Comparison of ENCODE assay signal across 7 cellular contexts in the genomic region with DNA sequence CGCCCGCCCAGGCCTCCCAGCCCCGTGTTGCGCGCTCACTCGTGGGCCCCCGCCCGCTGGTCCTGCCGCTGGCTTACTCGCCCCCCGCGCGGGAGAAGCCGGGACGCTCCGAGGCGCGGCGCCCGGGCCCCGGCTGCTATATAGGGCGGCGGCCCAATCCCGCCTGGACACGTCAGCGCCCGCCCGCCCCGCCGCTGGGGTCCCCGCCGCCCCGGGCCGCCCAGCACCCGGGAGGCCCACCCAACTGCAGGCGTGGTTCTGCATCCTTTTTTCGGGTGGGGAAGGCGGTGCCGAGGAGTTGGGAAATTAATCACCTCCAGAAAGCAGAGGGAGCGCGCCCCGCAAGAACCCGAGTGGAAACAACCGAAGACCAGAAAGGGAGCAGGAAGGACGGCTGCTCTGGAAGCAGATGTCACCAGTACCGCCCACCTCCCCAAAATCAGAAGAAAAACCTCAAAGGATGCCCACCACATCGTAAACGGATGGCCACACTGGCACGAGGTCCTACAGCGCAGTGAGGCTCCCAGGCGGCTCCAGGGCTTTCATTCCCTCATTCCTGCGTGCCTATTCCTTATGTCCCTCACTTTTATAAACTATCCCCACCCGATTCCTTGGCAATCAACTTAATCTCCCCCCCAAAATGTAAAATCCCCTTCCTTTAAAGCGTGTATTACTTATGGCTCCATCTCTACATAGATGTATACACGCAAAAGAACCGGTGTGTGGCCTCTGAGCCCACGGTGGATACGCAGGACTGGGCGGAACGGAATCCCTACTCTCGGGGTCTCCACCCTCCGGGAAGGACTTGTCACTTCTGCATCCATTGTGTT. TPM values are rescaled to one million over a fixed set of nuclear protein-coding genes. Genes with fewer than 3 reads are reported as not detected.
DNase-seq lines count a peak whose midpoint lies in the region; ATAC-seq, FAIRE-seq and TF ChIP-seq lines count a peak whose summit lies in the region.

No MANE protein-coding gene starts in this region.

- FAIRE-seq in frontal cortex (lab: Jason Lieb, UNC), result no peak

- H3K4me3 ChIP-seq in PC-3 (ENCODE audit: low read length), result peak overlapping the region; percentile 71
- H3K4me3 ChIP-seq in neutrophil (ENCODE audit: low read depth in 1 of 2, low read length in 1 of 2), result peak overlapping the region; percentile 48 to 57
- peak overlapping the region; percentile 64 for H3K4me3 ChIP-seq in thymus (ENCODE audit: low read length)

- H3K9me2 ChIP-seq in PC-3 (replicated peaks; ENCODE audit: low read length), result no peaks in the 10 kb centered on the region

- CTCF ChIA-PET in PC-3 (lab: Charles Lee), result no interaction called here

- peak; percentile 27 for DNase-seq in PC-3
- peak; percentile 12 for DNase-seq in activated gamma-delta T cell treated with anti-CD3 and anti-CD28 coated beads, Interleukin-2, amount 50 U/mL, for 16 hours (ENCODE audit: low read depth)
- peak; percentile 75 to 79 for DNase-seq in frontal cortex (ENCODE audit: low spot score in 2 of 2)

- H3K4me1 ChIP-seq in PC-3 (ENCODE audit: insufficient read depth, low read length) (peaks cover 25% of the 10 kb centered on the region), neutrophil (ENCODE audit: control insufficient read depth in 1 of 2, insufficient read depth in 1 of 2, low read depth in 1 of 2, low read length in 1 of 2) (peaks cover 46 to 48% of the 10 kb centered on the region in 2 experiments), thymus (ENCODE audit: control insufficient read depth, insufficient read depth, low read length) (peaks cover 3% of the 10 kb centered on the region)

- BruUV-seq in PC-3 (replicated peaks; lab: Mats Ljungman, UMichigan), result TSS peak; percentile 83

- peak overlapping the region; percentile 79 for H3K4me2 ChIP-seq in PC-3 (ENCODE audit: low read length)

- no peaks in the 10 kb centered on the region for H3K9me3 ChIP-seq in PC-3 (ENCODE audit: low read length)
- no peaks in the 10 kb centered on the region for H3K9me3 ChIP-seq in neutrophil
- no peaks in the 10 kb centered on the region for H3K9me3 ChIP-seq in thymus (ENCODE audit: control insufficient read depth)

- intact Hi-C loops in PC-3 (cut with micrococcal nuclease), result loop anchor here (2.0 kb wide), 1 partner anchor 42 kb away; the partner anchor contains the start of genes HDLBP and SEPTIN2

- H4K20me1 ChIP-seq in PC-3 (ENCODE audit: low read length), result peaks cover 34% of the 10 kb centered on the region

- ATAC-seq in GM18505 (IDR thresholded peaks at IDR 0.05; ENCODE audit: unreplicated experiment) (peak; percentile 52), HG02759 (IDR thresholded peaks at IDR 0.05; ENCODE audit: unreplicated experiment) (peak; percentile 71), PC-3 (peak; percentile 70)

- 20% methylated on average over 62 of the region's 62 CpGs for WGBS in thymus

- POLR2A ChIA-PET in PC-3 (lab: Charles Lee; ENCODE audit: unreplicated experiment), result no interaction called here

- TF ChIP-seq CTCF in PC-3 (conservative IDR thresholded peaks at IDR 0.05; ENCODE audit: low read depth, low read length) (no peak), neutrophil (IDR thresholded peaks at IDR 0.05) (no peak)

- peak overlapping the region; percentile 52 for H3K9ac ChIP-seq in PC-3 (ENCODE audit: low read length)

- TF ChIP-seq POLR2A in GM18505 (IDR thresholded peaks at IDR 0.05; ENCODE audit: borderline replicate concordance, extremely low read depth, insufficient read depth, insufficient read length), result peak; percentile 62

- H3K27me3 ChIP-seq in PC-3 (ENCODE audit: low read length) (no peaks in the 10 kb centered on the region), neutrophil (no peaks in the 10 kb centered on the region), thymus (ENCODE audit: control insufficient read depth, insufficient read depth) (peaks cover 2% of the 10 kb centered on the region)

- no peaks in the 10 kb centered on the region for H3F3A ChIP-seq in PC-3 (ENCODE audit: low read length, unreplicated experiment)

- peak overlapping the region; percentile 59 for H2AFZ ChIP-seq in PC-3 (ENCODE audit: low read length)

- H3K79me2 ChIP-seq in PC-3 (ENCODE audit: low read length), result peaks cover 94% of the 10 kb centered on the region

- H3K27ac ChIP-seq in PC-3 (ENCODE audit: low read length), result no peak overlapping the region
- H3K27ac ChIP-seq in neutrophil, result peak overlapping the region; percentile 89
- H3K27ac ChIP-seq in thymus (ENCODE audit: low read depth), result no peak overlapping the region

- H3K36me3 ChIP-seq in PC-3 (ENCODE audit: low read depth, low read length) (peaks cover 9% of the 10 kb centered on the region; the same call in 1 of the 2 replicates), neutrophil (peaks cover 1% of the 10 kb centered on the region), thymus (ENCODE audit: control insufficient read depth, insufficient read depth) (peaks cover 3% of the 10 kb centered on the region)

RNA-seq across cellular contexts. Expression of gene HDLBP, which starts 42.5 kb away (rescaled TPM):
- total RNA-seq in PC-3 (2014; rRNA removed) (410 and 505 TPM in 2 replicates), frontal cortex (159 TPM)
- polyA plus RNA-seq in thymus, result 85.1 TPM

RNA-seq across cellular contexts. Expression of gene SEPTIN2, which starts 42.8 kb away (rescaled TPM):
- total RNA-seq in PC-3 (2014; rRNA removed) (185 and 207 TPM in 2 replicates), frontal cortex (207 TPM)
- 189 TPM for polyA plus RNA-seq in thymus

Comparison
In these comparisons a context has a peak if more than half of its experiments do, and no peak if none do; other contexts are left out.
1. DNase-seq: peak in every context shown above with its lines; median percentile 77 in frontal cortex; 27 in PC-3; 12 in activated gamma-delta T cell treated with anti-CD3 and anti-CD28 coated beads, Interleukin-2, amount 50 U/mL, for 16 hours.